Comparison of ENCODE assay signal across 12 cellular contexts in genomic region chr19:13914777-13915176, GRCh38. TPM values are rescaled to one million over a fixed set of nuclear protein-coding genes. Genes with fewer than 3 reads are reported as not detected.
"Had no signal": no experiment of that assay in that cellular context is flagged by ENCODE, and none has a peak within 500 bp of the region (broad histone marks: within the 10 kb centered on the region; RNA-seq: fewer than 3 reads in every experiment).

No MANE protein-coding gene starts in this region.

- FAIRE-seq: H1, H54 had no signal

- H3K9me3 ChIP-seq: HAP-1 had no signal

- H3K4me2 ChIP-seq: GM23338 had no signal

- H3K27ac ChIP-seq: GM23248 had no signal

- ATAC-seq: GM23338, HCT116 had no signal

- H3K4me3 ChIP-seq: GM23248, GM23338, HAP-1 had no signal

- H2AFZ ChIP-seq: GM23248, GM23338 had no signal

- H3K4me1 ChIP-seq: HAP-1 had no signal

- DNase-seq: GM23248, GOT3, H7, H9, HCEC 1CT, HFFc6 had no signal

- H3K9ac ChIP-seq: GM23248 had no signal

RNA-seq across cellular contexts. Expression of gene PODNL1, which starts 23.4 kb away (rescaled TPM):
- polyA plus RNA-seq: GM23338 had no signal

RNA-seq across cellular contexts. Expression of gene NANOS3, which starts 37.8 kb away (rescaled TPM):
- total RNA-seq: GM23248, GM23338, H1, H4, H7, H9 had no signal
- polyA plus RNA-seq: GM23338 had no signal
